23 cellular contexts compared by ENCODE assay signal in genomic region chr2:201707142-201707541, GRCh38. TPM values are rescaled to one million over a fixed set of nuclear protein-coding genes. Genes with fewer than 3 reads are reported as not detected.
"Had no signal": no experiment of that assay in that cellular context is flagged by ENCODE, and none has a peak within 500 bp of the region (broad histone marks: within the 10 kb centered on the region; RNA-seq: fewer than 3 reads in every experiment).

No MANE protein-coding gene starts in this region.

- ATAC-seq: activated CD4-positive, alpha-beta T cell treated with anti-CD3 and anti-CD28 coated beads for 36 hours; effector memory CD8-positive, alpha-beta T cell; heart left ventricle; left ventricle myocardium superior; natural killer cell treated with Interleukin-12 subunit alpha and Interleukin-12 subunit beta and Interleukin-15 and Interleukin-18, amount 100 ng/mL, for 72 hours had no signal

- H3K9me3 ChIP-seq: adrenal gland, esophagus squamous epithelium, heart left ventricle, ovary, prostate gland, spleen, testis, vagina had no signal

- H3K36me3 ChIP-seq: ovary had no signal

- H3K27ac ChIP-seq: adrenal gland, dorsolateral prefrontal cortex, esophagus squamous epithelium, heart left ventricle, ovary, prostate gland, spleen, testis, vagina had no signal

- H3K4me3 ChIP-seq: adrenal gland, dorsolateral prefrontal cortex, esophagus squamous epithelium, heart left ventricle, ovary, prostate gland, spleen, testis, vagina had no signal

- H3K4me1 ChIP-seq: adrenal gland, esophagus squamous epithelium, heart left ventricle, prostate gland, spleen, testis, vagina had no signal

- DNase-seq: activated B cell treated with CpG ODN at 0.5 μM for 24 hours; activated CD4-positive, alpha-beta T cell treated with anti-CD3 and anti-CD28 coated beads for 36 hours; activated CD4-positive, alpha-beta T cell treated with anti-CD3 and anti-CD28 coated beads, Interleukin-2, amount 50 U/mL, for 4 hours; activated gamma-delta T cell; dorsolateral prefrontal cortex; effector memory CD8-positive, alpha-beta T cell; esophagus squamous epithelium; heart left ventricle; left ventricle myocardium superior; ovary; spleen; stimulated activated CD4-positive, alpha-beta T cell treated with anti-CD3 and anti-CD28 coated beads, Interleukin-4, amount 100 ng/mL, for 1 hour; stimulated activated naive CD4-positive, alpha-beta T cell; T-helper 9 cell; testis had no signal

- FAIRE-seq: astrocyte, colon, islet of Langerhans had no signal

- H3K27me3 ChIP-seq: adrenal gland, dorsolateral prefrontal cortex, esophagus squamous epithelium, heart left ventricle, ovary, spleen, testis, vagina had no signal

RNA-seq across cellular contexts. Expression of gene MPP4, which starts 8.7 kb away (rescaled TPM):
- total RNA-seq: activated B cell treated with CpG ODN at 0.5 μM for 24 hours; activated CD4-positive, alpha-beta T cell treated with anti-CD3 and anti-CD28 coated beads for 36 hours; activated T-helper 1 cell treated with anti-CD3 and anti-CD28 coated beads, Interleukin-12 subunit alpha, Interleukin-12 subunit beta, Interleukin-2, Interleukin-4 antibody, amounts not matched to agents 30 ng/mL and 10 ng/mL and 1 ng/mL, durations not matched to agents 14 hours and 24 hours and 36 hours; left ventricle myocardium superior; natural killer cell treated with Interleukin-12 subunit alpha and Interleukin-12 subunit beta and Interleukin-15 and Interleukin-18, amount 100 ng/mL, for 72 hours; prostate gland; testis had no signal
